ENCODE assay signal across 9 cellular contexts in genomic region chr4:10013722-10014121, GRCh38. TPM values are rescaled to one million over a fixed set of nuclear protein-coding genes. Genes with fewer than 3 reads are reported as not detected.
DNase-seq lines count a peak whose midpoint lies in the region; ATAC-seq, FAIRE-seq and TF ChIP-seq lines count a peak whose summit lies in the region.
"Had no signal": no experiment of that assay in that cellular context is flagged by ENCODE, and none has a peak within 500 bp of the region (broad histone marks: within the 10 kb centered on the region; RNA-seq: fewer than 3 reads in every experiment).

No MANE protein-coding gene starts in this region.

- H3K36me3 ChIP-seq in endodermal cell (ENCODE audit: control insufficient read depth, insufficient read depth, low read length): no peaks in the 10 kb centered on the region
- H3K36me3 ChIP-seq in osteoblast (ENCODE audit: insufficient read depth, low read length): no peaks in the 10 kb centered on the region
- H3K36me3 ChIP-seq: SJSA1 had no signal

- no peak for DNase-seq in D721Med (ENCODE audit: insufficient read length, low spot score)
- peak in 41 of 76 experiments; percentile 0 to 63 (median 15) for DNase-seq in HUDEP-2 (lab: John Stamatoyannopoulos, UW; ENCODE audit: unreplicated experiment in 76 of 76)
- DNase-seq in SK-N-DZ (ENCODE audit: low spot score): peak; percentile 31
- peak; percentile 94 for DNase-seq in endodermal cell
- DNase-seq in osteoblast (ENCODE audit: insufficient read length, low spot score, missing footprints): no peak
- no peak for DNase-seq in putamen (ENCODE audit: low spot score)
- no peak for DNase-seq in GF-D8 (lab: John Stamatoyannopoulos, UW)

- no peaks in the 10 kb centered on the region for H3K9me3 Mint-ChIP-seq in endodermal cell

- H3K4me2 ChIP-seq in osteoblast (ENCODE audit: insufficient read depth, low read length): no peak overlapping the region

- FAIRE-seq in D721Med (lab: Jason Lieb, UNC): no peak

- peak; percentile 47 for TF ChIP-seq CTCF in D721Med (IDR thresholded peaks at IDR 0.05; ENCODE audit: insufficient read depth, missing control alignments)
- peak; percentile 86 for TF ChIP-seq CTCF in endodermal cell (conservative IDR thresholded peaks at IDR 0.05)
- peak; percentile 55 for TF ChIP-seq CTCF in osteoblast (IDR thresholded peaks at IDR 0.05; ENCODE audit: extremely low read depth, low read depth, low read length)

- no peak overlapping the region for H3K27ac Mint-ChIP-seq in endodermal cell

- no peaks in the 10 kb centered on the region for H3K36me3 Mint-ChIP-seq in endodermal cell (ENCODE audit: low read depth)

- H3K27me3 ChIP-seq in endodermal cell (ENCODE audit: control insufficient read depth, insufficient read depth, low read length, poor library complexity, severe bottlenecking) (no peaks in the 10 kb centered on the region), osteoblast (ENCODE audit: insufficient read depth, low read length) (peaks cover 5% of the 10 kb centered on the region)
- H3K27me3 ChIP-seq: SJSA1 had no signal

- H3K4me1 Mint-ChIP-seq in endodermal cell: no peaks in the 10 kb centered on the region

- H3K79me2 ChIP-seq in osteoblast (ENCODE audit: insufficient read depth, low read length): no peaks in the 10 kb centered on the region

- no peaks in the 10 kb centered on the region for H4K20me1 ChIP-seq in osteoblast (ENCODE audit: insufficient read depth, low read length)

- H3K4me3 ChIP-seq in endodermal cell (ENCODE audit: low read length) (no peak overlapping the region), osteoblast (ENCODE audit: insufficient read depth, low read length) (no peak overlapping the region)
- H3K4me3 ChIP-seq: SJSA1 had no signal

- WGBS in endodermal cell (ENCODE audit: insufficient coverage in 1 of 2, insufficient read length in 1 of 2), 2 experiments: 80 to 92% methylated on average over 4 to 6 of the region's 6 CpGs

- H3K4me3 Mint-ChIP-seq in endodermal cell: no peak overlapping the region

- H3K4me1 ChIP-seq in endodermal cell (ENCODE audit: control insufficient read depth, insufficient read depth, low read length) (no peaks in the 10 kb centered on the region), osteoblast (ENCODE audit: insufficient read depth, low read length) (peaks cover 5% of the 10 kb centered on the region)
- H3K4me1 ChIP-seq: SJSA1 had no signal

- peak; percentile 81 for ATAC-seq in GM19324 (IDR thresholded peaks at IDR 0.05; ENCODE audit: low FRiP score, unreplicated experiment)

- peaks cover 4% of the 10 kb centered on the region for H3K27me3 Mint-ChIP-seq in endodermal cell (ENCODE audit: insufficient read depth)

- no peak overlapping the region for H3K27ac ChIP-seq in endodermal cell (ENCODE audit: low read depth, low read length)
- H3K27ac ChIP-seq in osteoblast (ENCODE audit: low read depth, low read length): no peak overlapping the region
- H3K27ac ChIP-seq: SJSA1 had no signal

- H2AFZ ChIP-seq in osteoblast (ENCODE audit: low read length): no peak overlapping the region

- H3K9me3 ChIP-seq in endodermal cell (ENCODE audit: control insufficient read depth, low read length) (no peaks in the 10 kb centered on the region), osteoblast (ENCODE audit: low read depth, low read length) (no peaks in the 10 kb centered on the region)
- H3K9me3 ChIP-seq: SJSA1 had no signal

- H3K9ac ChIP-seq in endodermal cell (ENCODE audit: extremely low read depth, low read length, poor library complexity, severe bottlenecking): no peak overlapping the region

RNA-seq across cellular contexts. Expression of gene SLC2A9, which starts 7.6 kb away (rescaled TPM):
- polyA plus RNA-seq in SK-N-DZ (2014; cell fraction: cytosol; rRNA removed): not detected in 2 replicates
- polyA plus RNA-seq in SK-N-DZ (2014; cell fraction: nucleus; rRNA removed): not detected in 2 replicates
- total RNA-seq in endodermal cell: 1 to 10 TPM in 1 of 2 donors, under 1 TPM in 1; 0.95 to 1.9 TPM
- polyA plus RNA-seq in endodermal cell (2013, experiment 1 of 2): not detected
- polyA plus RNA-seq in endodermal cell (2013, experiment 2 of 2): not detected
- total RNA-seq in osteoblast: 2.5 and 3.5 TPM in 2 replicates
- total RNA-seq: SJSA1 had no signal

Comparison
In these comparisons a context has a peak if more than half of its experiments do, and no peak if none do; other contexts are left out.
1. DNase-seq: peak in HUDEP-2 (41 of 76), SK-N-DZ (single experiment) and endodermal cell (single experiment); none in D721Med (single experiment), osteoblast (single experiment), putamen (single experiment) and GF-D8 (single experiment).
2. Peak in every context shown above with its lines, with median percentiles within 50 percentile points of each other: CTCF ChIP-seq.